Comparison of ENCODE assay signal across 10 cellular contexts in the genomic region with DNA sequence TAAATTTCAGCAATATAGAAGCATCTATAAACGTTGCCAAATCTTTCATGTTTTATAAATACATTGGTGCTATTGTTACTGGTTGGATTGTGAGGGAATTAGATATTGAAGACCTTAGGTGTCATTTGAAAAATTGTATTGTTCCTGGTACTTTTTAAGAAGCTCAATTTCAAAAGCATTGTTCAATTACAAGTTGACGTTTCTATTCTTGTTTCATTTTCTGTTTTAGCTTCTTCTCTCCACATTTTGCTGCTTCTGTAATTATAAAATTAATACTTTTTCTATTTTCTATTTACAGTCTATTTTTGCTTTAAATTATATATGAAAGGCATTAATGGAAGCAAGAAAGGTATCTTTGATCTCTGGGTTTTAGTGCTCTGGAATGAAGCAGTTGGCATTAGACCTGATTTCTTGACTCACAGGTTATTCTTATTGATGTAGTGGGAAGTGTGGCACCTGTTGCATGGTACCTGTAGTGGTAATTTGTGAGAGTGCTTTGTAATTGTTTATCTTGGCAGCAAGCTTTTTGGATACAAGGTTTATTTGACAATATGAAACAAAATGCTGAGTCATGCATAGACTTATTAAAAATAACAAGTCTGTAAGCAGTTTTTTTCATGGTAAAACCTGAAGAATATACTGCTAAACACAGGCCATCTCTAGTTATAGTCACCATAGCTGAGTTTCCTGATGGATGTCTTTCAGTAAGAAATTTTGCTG. TPM values are rescaled to one million over a fixed set of nuclear protein-coding genes. Genes with fewer than 3 reads are reported as not detected.
DNase-seq lines count a peak whose midpoint lies in the region; ATAC-seq and TF ChIP-seq lines count a peak whose summit lies in the region.
"Had no signal": no experiment of that assay in that cellular context is flagged by ENCODE, and none has a peak within 500 bp of the region (broad histone marks: within the 10 kb centered on the region; RNA-seq: fewer than 3 reads in every experiment).

No MANE protein-coding gene starts in this region.

- H3K4me3 ChIP-seq in CD8-positive, alpha-beta T cell (ENCODE audit: low read depth, low read length), result no peak overlapping the region
- H3K4me3 ChIP-seq in left lung, result no peak overlapping the region
- no peak overlapping the region for H3K4me3 ChIP-seq in transverse colon
- H3K4me3 ChIP-seq: psoas muscle had no signal

- WGBS in transverse colon (ENCODE audit: low coverage in 1 of 2), 2 donors, result 36 to 60% methylated on average over 2 of the region's 2 CpGs

- no peak overlapping the region for H3K27ac ChIP-seq in CD8-positive, alpha-beta T cell (ENCODE audit: low read depth, low read length)
- H3K27ac ChIP-seq in VCaP (peak overlapping the region; percentile 7; the same call in 1 of the 2 replicates), left lung (peak overlapping the region in 1 of 2 donors; percentile 10), transverse colon (no peak overlapping the region)
- H3K27ac ChIP-seq: psoas muscle had no signal

- peaks cover 12% of the 10 kb centered on the region for H3K36me3 Mint-ChIP-seq in CD8-positive, alpha-beta T cell

- ATAC-seq in CD8-positive, alpha-beta T cell, result no peak
- ATAC-seq in GM18868 (IDR thresholded peaks at IDR 0.05; ENCODE audit: unreplicated experiment) (peak; percentile 43), left lung (peak; percentile 64)

- H3K4me3 Mint-ChIP-seq in CD8-positive, alpha-beta T cell, result peak overlapping the region; percentile 42

- no peak for TF ChIP-seq CTCF in CD8-positive, alpha-beta T cell (IDR thresholded peaks at IDR 0.05)
- TF ChIP-seq CTCF in VCaP (conservative IDR thresholded peaks at IDR 0.05), result no peak
- TF ChIP-seq CTCF in left lung (IDR thresholded peaks at IDR 0.05), result no peak
- TF ChIP-seq CTCF in transverse colon (IDR thresholded peaks at IDR 0.05), result no peak

- intact Hi-C loops in CD8-positive, alpha-beta T cell (cut with DNase I, micrococcal nuclease), result no loop called here
- intact Hi-C loops in left lung (cut with DNase I), result no loop called here
- intact Hi-C loops in head of caudate nucleus (cut with DNase I), result no loop called here
- intact Hi-C loops in transverse colon (cut with DNase I; ENCODE audit: low total_unique reads), result no loop called here

- CTCF ChIA-PET in CD8-positive, alpha-beta T cell (lab: Charles Lee), result no interaction called here

- H3K36me3 ChIP-seq in CD8-positive, alpha-beta T cell (ENCODE audit: insufficient read depth, low read length), result no peaks in the 10 kb centered on the region
- peaks cover 0 to 12% of the 10 kb centered on the region in 2 donors for H3K36me3 ChIP-seq in left lung
- peaks cover 0 to 9% (median 1%) of the 10 kb centered on the region in 4 donors for H3K36me3 ChIP-seq in transverse colon

- no peak for TF ChIP-seq POLR2A in transverse colon (IDR thresholded peaks at IDR 0.05)

- H3K9me3 Mint-ChIP-seq in CD8-positive, alpha-beta T cell, result no peaks in the 10 kb centered on the region

- H3K4me1 ChIP-seq in CD8-positive, alpha-beta T cell (ENCODE audit: insufficient read depth, low read length), result no peaks in the 10 kb centered on the region
- peaks cover 0 to 16% of the 10 kb centered on the region in 2 donors for H3K4me1 ChIP-seq in left lung
- peaks cover 0 to 20% (median 7%) of the 10 kb centered on the region in 4 donors for H3K4me1 ChIP-seq in transverse colon

- H3K27me3 Mint-ChIP-seq in CD8-positive, alpha-beta T cell (ENCODE audit: low read depth), result no peaks in the 10 kb centered on the region

- H3K9me3 ChIP-seq in CD8-positive, alpha-beta T cell (ENCODE audit: low read length), result no peaks in the 10 kb centered on the region
- H3K9me3 ChIP-seq in left lung, result no peaks in the 10 kb centered on the region
- no peaks in the 10 kb centered on the region for H3K9me3 ChIP-seq in transverse colon
- H3K9me3 ChIP-seq: psoas muscle had no signal

- peaks cover 18% of the 10 kb centered on the region for H3K4me1 Mint-ChIP-seq in CD8-positive, alpha-beta T cell (ENCODE audit: low read depth)

- H3K27me3 ChIP-seq in CD8-positive, alpha-beta T cell (ENCODE audit: insufficient read depth, low read length), result no peaks in the 10 kb centered on the region
- H3K27me3 ChIP-seq in left lung (no peaks in the 10 kb centered on the region), transverse colon (no peaks in the 10 kb centered on the region)

- in situ Hi-C loops in transverse colon (cut with MboI; ENCODE audit: low pct_ligation_motif_present in 1 of 4, low pct_unique_long_range_greater_than_20kb in 1 of 4, low sequenced_read_pairs in 3 of 4), result no loop called here

- TF ChIP-seq EP300 in transverse colon (IDR thresholded peaks at IDR 0.05; ENCODE audit: low read depth), result no peak

- DNase-seq in CD8-positive, alpha-beta T cell, result no peak
- DNase-seq in left lung (no peak), NCI-H446 treated with DMSO at 0.1 percent for 48 hours (lab: John Stamatoyannopoulos, UW) (no peak), SW 1271 (lab: John Stamatoyannopoulos, UW) (no peak), head of caudate nucleus (no peak), transverse colon (no peak)
- DNase-seq: activated gamma-delta T cell treated with Interleukin-2 at 50 U/mL for 16 hours, psoas muscle had no signal

- peak overlapping the region; percentile 29 for H3K27ac Mint-ChIP-seq in CD8-positive, alpha-beta T cell

- POLR2A ChIA-PET in CD8-positive, alpha-beta T cell (lab: Charles Lee), result no interaction called here

RNA-seq across cellular contexts. Expression of gene MACIR, which starts 13.2 kb away (rescaled TPM):
- 1 to 10 TPM; 1.5 TPM for total RNA-seq in CD8-positive, alpha-beta T cell
- total RNA-seq in left lung (1 to 10 TPM; 7.0 to 8.0 TPM), transverse colon (10 to 100 TPM; 21.7 to 72.8 (median 47.7) TPM)
